Comparison of ENCODE assay signal across 8 cellular contexts in the genomic region with DNA sequence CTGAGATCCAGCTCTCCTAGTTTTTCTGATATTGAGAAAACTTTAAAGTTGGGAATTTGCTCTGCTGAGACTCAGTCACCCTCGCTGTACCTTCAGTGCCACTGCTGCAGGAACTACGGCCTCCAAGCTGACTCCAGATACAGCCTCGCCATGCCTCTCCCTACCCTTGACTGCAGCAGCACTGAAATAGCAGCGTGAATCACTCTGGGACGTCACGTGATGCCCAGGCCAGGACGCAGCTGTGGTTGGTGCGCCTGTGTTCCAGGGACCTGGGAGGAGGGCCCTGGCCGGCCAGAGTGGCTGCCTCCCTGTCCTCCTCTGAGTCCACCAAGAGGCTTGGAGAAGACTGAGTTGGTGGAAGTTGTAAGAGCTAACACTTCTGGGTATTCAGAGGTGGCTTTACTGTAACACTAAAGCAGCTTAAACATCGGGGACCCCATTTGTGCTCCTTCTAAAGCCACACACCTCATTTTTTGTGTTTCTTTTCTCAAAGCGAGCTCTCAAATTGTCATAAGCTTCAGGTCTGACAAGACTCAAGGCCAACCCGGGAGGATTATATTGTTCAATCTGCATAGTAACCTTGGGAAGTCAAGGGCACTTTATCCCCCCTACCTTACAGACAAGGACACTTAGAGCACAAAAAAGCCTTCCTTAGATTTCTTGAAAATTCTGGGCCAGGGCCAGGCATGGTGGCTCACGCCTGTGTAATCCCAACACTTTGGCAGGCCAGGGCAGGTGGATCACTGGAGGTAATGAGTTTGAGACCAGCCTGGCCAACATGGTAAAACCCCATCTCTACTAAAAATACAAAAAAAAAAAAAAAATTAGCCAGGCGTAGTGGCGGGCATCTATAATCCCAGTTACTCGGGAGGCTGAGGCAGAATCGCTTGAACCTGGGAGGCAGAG. TPM values are rescaled to one million over a fixed set of nuclear protein-coding genes. Genes with fewer than 3 reads are reported as not detected.
DNase-seq lines count a peak whose midpoint lies in the region; ATAC-seq and TF ChIP-seq lines count a peak whose summit lies in the region.

No MANE protein-coding gene starts in this region.

- ATAC-seq in GM18873 (IDR thresholded peaks at IDR 0.05; ENCODE audit: low FRiP score, unreplicated experiment) (no peak), GM19328 (IDR thresholded peaks at IDR 0.05; ENCODE audit: unreplicated experiment) (no peak)

- H3K4me3 ChIP-seq in KMS-11 (IDR thresholded peaks at IDR 0.05; ENCODE audit: insufficient read depth, low read depth, low read length) (no peak overlapping the region), SK-N-MC (no peak overlapping the region), skeletal muscle tissue (ENCODE audit: low read length in 3 of 3) (peak overlapping the region; percentile 68 to 82 (median 78))

- H3K9ac ChIP-seq in KMS-11 = no peak overlapping the region
- H3K9ac ChIP-seq in SK-N-MC (ENCODE audit: insufficient read length) = no peak overlapping the region
- H3K9ac ChIP-seq in skeletal muscle tissue (ENCODE audit: low read depth in 1 of 3, low read length in 3 of 3) = peak overlapping the region; percentile 82 to 94 (median 88)

- H3K36me3 ChIP-seq in KMS-11 (ENCODE audit: insufficient read depth) (no peaks in the 10 kb centered on the region), SK-N-MC (ENCODE audit: insufficient read depth, low read length) (no peaks in the 10 kb centered on the region), skeletal muscle tissue (ENCODE audit: control insufficient read depth in 3 of 3, insufficient read depth in 3 of 3, low read length in 3 of 3) (peaks cover 0 to 6% (median 2%) of the 10 kb centered on the region in 3 donors)

- H3K27me3 ChIP-seq in KMS-11 (ENCODE audit: insufficient read depth, low read depth) (no peaks in the 10 kb centered on the region), skeletal muscle tissue (ENCODE audit: control insufficient read depth in 3 of 3, insufficient read depth in 3 of 3, low read length in 3 of 3) (no peaks in the 10 kb centered on the region)

- H3K27ac ChIP-seq in KMS-11 = peak overlapping the region; percentile 34
- H3K27ac ChIP-seq in SK-N-MC = peak overlapping the region; percentile 42; the same call in 1 of the 2 replicates
- H3K27ac ChIP-seq in skeletal muscle tissue (ENCODE audit: low read depth, low read length) = peak overlapping the region; percentile 95

- H2AFZ ChIP-seq in KMS-11 (ENCODE audit: low read depth) = no peak overlapping the region; the same call in 1 of the 2 replicates

- TF ChIP-seq CTCF in KMS-11 (conservative IDR thresholded peaks at IDR 0.05; ENCODE audit: low read depth, low read length) = no peak

- no peaks in the 10 kb centered on the region for H4K20me1 ChIP-seq in KMS-11 (ENCODE audit: insufficient read depth)

- H3K9me3 ChIP-seq in SK-N-MC (ENCODE audit: low read depth, low read length) = no peaks in the 10 kb centered on the region
- no peaks in the 10 kb centered on the region for H3K9me3 ChIP-seq in skeletal muscle tissue (ENCODE audit: control insufficient read depth in 3 of 3, low read length in 3 of 3)

- peaks cover 27% of the 10 kb centered on the region; the same call in 1 of the 2 replicates for H3K79me2 ChIP-seq in KMS-11 (ENCODE audit: insufficient read depth, low read depth)

- H3K4me1 ChIP-seq in KMS-11 (ENCODE audit: low read depth, poor library complexity, severe bottlenecking) (peaks cover 36% of the 10 kb centered on the region), skeletal muscle tissue (ENCODE audit: control insufficient read depth in 3 of 3, insufficient read depth in 3 of 3, low read length in 3 of 3) (peaks cover 41 to 59% (median 48%) of the 10 kb centered on the region in 3 donors)

- DNase-seq in Daoy (ENCODE audit: low read depth) (peak; percentile 93), SK-N-MC (ENCODE audit: low read depth, low spot score) (no peak), brain pericyte (ENCODE audit: low read depth, low spot score) (peak; percentile 66), iPS-NIHi7 (ENCODE audit: extremely low spot score) (peak; percentile 84)

- H3K4me2 ChIP-seq in KMS-11 = peak overlapping the region; percentile 47

RNA-seq across cellular contexts. Expression of a gene that starts 4.2 kb away (rescaled TPM):
- 283 and 358 TPM in 2 replicates for total RNA-seq in Daoy (2014; rRNA removed; shearing (Covaris generic))
- total RNA-seq in skeletal muscle tissue = 69.9 TPM

RNA-seq across cellular contexts. Expression of a gene that starts 15.8 kb away (rescaled TPM):
- total RNA-seq in Daoy (2014; rRNA removed; shearing (Covaris generic)) = 19.4 and 47.1 TPM in 2 replicates
- total RNA-seq in skeletal muscle tissue = 91.9 TPM

RNA-seq across cellular contexts. Expression of a gene that starts 24.8 kb away (rescaled TPM):
- total RNA-seq in Daoy (2014; rRNA removed; shearing (Covaris generic)) = 3.0 and 5.7 TPM in 2 replicates
- 4.7 TPM for total RNA-seq in skeletal muscle tissue

RNA-seq across cellular contexts. Expression of a gene that starts 44.2 kb away (rescaled TPM):
- 19.8 and 19.9 TPM in 2 replicates for total RNA-seq in Daoy (2014; rRNA removed; shearing (Covaris generic))
- 53.2 TPM for total RNA-seq in skeletal muscle tissue

RNA-seq across cellular contexts. Expression of a gene that starts 44.3 kb away (rescaled TPM):
- 43.1 and 51.3 TPM in 2 replicates for total RNA-seq in Daoy (2014; rRNA removed; shearing (Covaris generic))
- total RNA-seq in skeletal muscle tissue = 17.2 TPM

Comparison
In these comparisons a context has a peak if more than half of its experiments do, and no peak if none do; other contexts are left out.
1. H3K27ac ChIP-seq: peak in every context shown above with its lines; median percentile 95 in skeletal muscle tissue; 42 in SK-N-MC; 34 in KMS-11.
2. H3K4me3 ChIP-seq: peak in skeletal muscle tissue (3 of 3); none in KMS-11 (single experiment) and SK-N-MC (single experiment).
3. H3K9ac ChIP-seq: peak in skeletal muscle tissue (3 of 3); none in KMS-11 (single experiment) and SK-N-MC (single experiment).